In genomic region chr14:92106095-92106937, GRCh38 we compare ENCODE assay signal across 8 cellular contexts. TPM values are rescaled to one million over a fixed set of nuclear protein-coding genes. Genes with fewer than 3 reads are reported as not detected.
DNase-seq lines count a peak whose midpoint lies in the region; ATAC-seq and FAIRE-seq lines count a peak whose summit lies in the region.

Gene ATXN3 (minus strand): TSS chr14:92106582. CDS start chr14:92106552, 30 bp downstream.

- H3K4me1 ChIP-seq in Karpas-422 (ENCODE audit: low read length): peaks cover 55% of the 10 kb centered on the region

- H4K20me1 ChIP-seq in Karpas-422 (ENCODE audit: insufficient read depth, low read depth, low read length): no peaks in the 10 kb centered on the region; the same call in 1 of the 2 replicates

- H2AFZ ChIP-seq in Karpas-422 (ENCODE audit: low read length): peak within 1 kb of the TSS; percentile 76; the same call in 1 of the 2 replicates

- H3K9me3 Mint-ChIP-seq in naive B cell: no peaks in the 10 kb centered on the region
- H3K9me3 Mint-ChIP-seq in stimulated activated memory B cell treated with anti-CD40 and anti-IgM and Interleukin-4, amounts not matched to agents 10 μg/mL and 1 μg/mL and 100 μg/mL, for 72 hours: no peaks in the 10 kb centered on the region

- no peaks in the 10 kb centered on the region for H3K9me2 ChIP-seq in Karpas-422 (replicated peaks; ENCODE audit: insufficient read depth, low read length)

- peaks cover 26 to 38% (median 31%) of the 10 kb centered on the region in 3 donors for H3K4me1 Mint-ChIP-seq in naive B cell
- H3K4me1 Mint-ChIP-seq in stimulated activated memory B cell treated with anti-CD40 and anti-IgM and Interleukin-4, amounts not matched to agents 10 μg/mL and 1 μg/mL and 100 μg/mL, for 72 hours: peaks cover 41% of the 10 kb centered on the region

- H3K4me3 ChIP-seq in Karpas-422 (ENCODE audit: low read length): peak within 1 kb of the TSS; percentile 77

- peak; percentile 86 for ATAC-seq in GM21786 (IDR thresholded peaks at IDR 0.05; ENCODE audit: unreplicated experiment)
- peak; percentile 91 to 93 for ATAC-seq in naive B cell (ENCODE audit: low read depth in 2 of 2)
- peak; percentile 97 for ATAC-seq in stimulated activated memory B cell treated with anti-CD40 and anti-IgM and Interleukin-4, amounts not matched to agents 10 μg/mL and 1 μg/mL and 100 μg/mL, for 72 hours

- peak within 1 kb of the TSS; percentile 81 for H3K4me2 ChIP-seq in Karpas-422 (ENCODE audit: low read depth, low read length, poor library complexity, severe bottlenecking)

- H3K27me3 ChIP-seq in Karpas-422 (ENCODE audit: low read length): no peaks in the 10 kb centered on the region

- H3K36me3 Mint-ChIP-seq in naive B cell: no peaks in the 10 kb centered on the region
- H3K36me3 Mint-ChIP-seq in stimulated activated memory B cell treated with anti-CD40 and anti-IgM and Interleukin-4, amounts not matched to agents 10 μg/mL and 1 μg/mL and 100 μg/mL, for 72 hours: no peaks in the 10 kb centered on the region

- peak within 1 kb of the TSS; percentile 92 for H3K27ac ChIP-seq in Karpas-422 (ENCODE audit: low read length)

- H3K9me3 ChIP-seq in Karpas-422 (ENCODE audit: low read length): no peaks in the 10 kb centered on the region

- peak; percentile 99 for DNase-seq in Daoy (ENCODE audit: low read depth)
- DNase-seq in Karpas-422: peak; percentile 100
- peak; percentile 83 for DNase-seq in RCC 7860 (ENCODE audit: low spot score)
- DNase-seq in activated T-helper 1 cell treated with Interleukin-2 at 50 U/mL for 16 hours (ENCODE audit: low read depth): peak; percentile 91
- peak; percentile 99 for DNase-seq in fibroblast of gingiva (ENCODE audit: low read depth)
- DNase-seq in naive B cell: peak; percentile 92

- H3K27ac Mint-ChIP-seq in naive B cell: peak within 1 kb of the TSS; percentile 91 to 98 (median 96)
- H3K27ac Mint-ChIP-seq in stimulated activated memory B cell treated with anti-CD40 and anti-IgM and Interleukin-4, amounts not matched to agents 10 μg/mL and 1 μg/mL and 100 μg/mL, for 72 hours: peak within 1 kb of the TSS; percentile 81

- peaks cover 49% of the 10 kb centered on the region for H3K79me2 ChIP-seq in Karpas-422 (ENCODE audit: low read length)

- FAIRE-seq in RCC 7860 (lab: Jason Lieb, UNC): no peak

- no peaks in the 10 kb centered on the region for H3K27me3 Mint-ChIP-seq in naive B cell
- H3K27me3 Mint-ChIP-seq in stimulated activated memory B cell treated with anti-CD40 and anti-IgM and Interleukin-4, amounts not matched to agents 10 μg/mL and 1 μg/mL and 100 μg/mL, for 72 hours: no peaks in the 10 kb centered on the region

- H3K9ac ChIP-seq in Karpas-422 (ENCODE audit: low read length): peak within 1 kb of the TSS; percentile 86

- H3K36me3 ChIP-seq in Karpas-422 (ENCODE audit: insufficient read depth, low read length): no peaks in the 10 kb centered on the region

- peak within 1 kb of the TSS; percentile 92 to 99 (median 98) for H3K4me3 Mint-ChIP-seq in naive B cell
- peak within 1 kb of the TSS; percentile 95 for H3K4me3 Mint-ChIP-seq in stimulated activated memory B cell treated with anti-CD40 and anti-IgM and Interleukin-4, amounts not matched to agents 10 μg/mL and 1 μg/mL and 100 μg/mL, for 72 hours

RNA-seq across cellular contexts. Expression of gene ATXN3, which starts in this region (rescaled TPM):
- total RNA-seq in Daoy (2014; rRNA removed; shearing (Covaris generic)): 40.4 and 56.3 TPM in 2 replicates
- total RNA-seq in Karpas-422 (2014; rRNA removed; shearing (Covaris generic); ENCODE audit: low replicate concordance): 75.2 and 92.0 TPM in 2 replicates
- polyA plus RNA-seq in naive B cell (ENCODE audit: low read depth in 6 of 6): 10 to 100 TPM in 5 of 6 donors, 1 to 10 TPM in 1; 9.0 to 23.4 (median 16.0) TPM

Comparison
In these comparisons a context has a peak if more than half of its experiments do, and no peak if none do; other contexts are left out.
1. Peak in every context shown above with its lines: DNase-seq, ATAC-seq, H3K4me3 ChIP-seq and H3K27ac ChIP-seq.